Comparison of ENCODE assay signal across 1 cellular context in the genomic region with DNA sequence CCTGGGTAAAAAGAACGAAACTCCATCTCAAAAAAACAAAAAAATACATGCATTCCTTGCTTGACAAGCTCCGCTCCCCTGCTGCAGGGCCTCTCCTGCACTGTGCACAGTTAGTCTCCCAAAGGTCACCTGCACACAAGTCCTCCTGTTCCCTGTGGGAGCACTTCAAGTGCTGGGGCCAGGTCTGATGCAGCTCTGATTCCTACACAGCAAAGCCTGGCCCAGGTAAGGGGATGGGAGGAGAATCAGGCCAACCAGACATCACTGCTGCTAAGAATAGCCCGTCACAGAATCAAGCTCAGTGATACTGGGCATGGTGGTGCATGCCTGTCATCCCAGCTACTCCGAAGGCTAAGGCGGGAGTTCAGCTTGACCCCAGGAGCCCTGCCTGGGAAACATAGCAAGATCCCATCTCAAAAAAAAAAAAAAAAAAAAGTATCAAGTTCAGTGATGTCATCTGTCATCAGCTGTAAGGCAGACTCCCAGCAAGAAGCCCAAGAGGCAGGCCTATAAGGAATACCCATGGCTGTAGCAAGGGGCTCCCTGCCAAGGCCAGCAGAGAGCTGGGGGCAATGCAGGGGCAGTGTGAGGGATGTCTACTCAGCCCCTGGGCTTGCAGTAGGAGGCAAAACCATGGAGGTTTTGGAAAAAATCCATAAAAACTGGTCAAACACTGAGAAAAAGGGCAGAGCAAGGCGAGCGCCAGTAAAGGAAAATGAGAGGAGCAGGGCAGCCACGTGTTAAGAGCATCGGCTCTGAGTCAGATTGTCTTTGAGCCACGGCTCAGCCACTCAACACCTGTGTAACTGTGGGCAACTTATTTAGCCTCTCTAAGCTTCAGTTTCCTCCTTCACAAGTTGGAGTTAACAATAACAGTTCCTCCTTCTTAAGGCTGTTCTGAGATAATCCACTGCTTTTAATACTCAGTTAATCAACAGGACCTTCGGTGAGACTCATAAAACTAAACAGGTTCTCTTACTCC.
TF ChIP-seq lines count a peak whose summit lies in the region.

No MANE protein-coding gene starts in this region.

TF ChIP-seq in SK-N-SH treated with all-trans-retinoic acid at 6 μM for 48 hours, 23 proteins besides CTCF, POLR2A, EP300 and RAD21 (continued from another document):
- TF ChIP-seq, protein P1, sequence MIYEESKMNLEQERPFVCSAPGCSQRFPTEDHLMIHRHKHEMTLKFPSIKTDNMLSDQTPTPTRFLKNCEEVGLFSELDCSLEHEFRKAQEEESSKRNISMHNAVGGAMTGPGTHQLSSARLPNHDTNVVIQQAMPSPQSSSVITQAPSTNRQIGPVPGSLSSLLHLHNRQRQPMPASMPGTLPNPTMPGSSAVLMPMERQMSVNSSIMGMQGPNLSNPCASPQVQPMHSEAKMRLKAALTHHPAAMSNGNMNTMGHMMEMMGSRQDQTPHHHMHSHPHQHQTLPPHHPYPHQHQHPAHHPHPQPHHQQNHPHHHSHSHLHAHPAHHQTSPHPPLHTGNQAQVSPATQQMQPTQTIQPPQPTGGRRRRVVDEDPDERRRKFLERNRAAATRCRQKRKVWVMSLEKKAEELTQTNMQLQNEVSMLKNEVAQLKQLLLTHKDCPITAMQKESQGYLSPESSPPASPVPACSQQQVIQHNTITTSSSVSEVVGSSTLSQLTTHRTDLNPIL (CRISPR knock-in tag; IDR thresholded peaks at IDR 0.05; ENCODE audit: low read depth): no peak
- TF ChIP-seq ZNF70 (CRISPR knock-in tag; IDR thresholded peaks at IDR 0.05) (no peak), TCF4 (CRISPR knock-in tag; IDR thresholded peaks at IDR 0.05; ENCODE audit: borderline replicate concordance) (no peak), SNAI2 (CRISPR knock-in tag; IDR thresholded peaks at IDR 0.05) (no peak), ARNTL (CRISPR knock-in tag; IDR thresholded peaks at IDR 0.05; ENCODE audit: borderline replicate concordance, low read depth) (no peak), ZC3H10 (CRISPR knock-in tag; IDR thresholded peaks at IDR 0.05) (no peak), CSDC2 (CRISPR knock-in tag; IDR thresholded peaks at IDR 0.05) (no peak), TOX (CRISPR knock-in tag; IDR thresholded peaks at IDR 0.05; ENCODE audit: borderline replicate concordance) (no peak), OSR1 (CRISPR knock-in tag; IDR thresholded peaks at IDR 0.05) (no peak), PPARA (CRISPR knock-in tag; IDR thresholded peaks at IDR 0.05; ENCODE audit: borderline replicate concordance) (no peak)
- TF ChIP-seq, protein P2, sequence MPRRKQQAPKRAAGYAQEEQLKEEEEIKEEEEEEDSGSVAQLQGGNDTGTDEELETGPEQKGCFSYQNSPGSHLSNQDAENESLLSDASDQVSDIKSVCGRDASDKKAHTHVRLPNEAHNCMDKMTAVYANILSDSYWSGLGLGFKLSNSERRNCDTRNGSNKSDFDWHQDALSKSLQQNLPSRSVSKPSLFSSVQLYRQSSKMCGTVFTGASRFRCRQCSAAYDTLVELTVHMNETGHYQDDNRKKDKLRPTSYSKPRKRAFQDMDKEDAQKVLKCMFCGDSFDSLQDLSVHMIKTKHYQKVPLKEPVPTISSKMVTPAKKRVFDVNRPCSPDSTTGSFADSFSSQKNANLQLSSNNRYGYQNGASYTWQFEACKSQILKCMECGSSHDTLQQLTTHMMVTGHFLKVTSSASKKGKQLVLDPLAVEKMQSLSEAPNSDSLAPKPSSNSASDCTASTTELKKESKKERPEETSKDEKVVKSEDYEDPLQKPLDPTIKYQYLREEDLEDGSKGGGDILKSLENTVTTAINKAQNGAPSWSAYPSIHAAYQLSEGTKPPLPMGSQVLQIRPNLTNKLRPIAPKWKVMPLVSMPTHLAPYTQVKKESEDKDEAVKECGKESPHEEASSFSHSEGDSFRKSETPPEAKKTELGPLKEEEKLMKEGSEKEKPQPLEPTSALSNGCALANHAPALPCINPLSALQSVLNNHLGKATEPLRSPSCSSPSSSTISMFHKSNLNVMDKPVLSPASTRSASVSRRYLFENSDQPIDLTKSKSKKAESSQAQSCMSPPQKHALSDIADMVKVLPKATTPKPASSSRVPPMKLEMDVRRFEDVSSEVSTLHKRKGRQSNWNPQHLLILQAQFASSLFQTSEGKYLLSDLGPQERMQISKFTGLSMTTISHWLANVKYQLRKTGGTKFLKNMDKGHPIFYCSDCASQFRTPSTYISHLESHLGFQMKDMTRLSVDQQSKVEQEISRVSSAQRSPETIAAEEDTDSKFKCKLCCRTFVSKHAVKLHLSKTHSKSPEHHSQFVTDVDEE (CRISPR knock-in tag; IDR thresholded peaks at IDR 0.05): no peak
- TF ChIP-seq, protein P3, sequence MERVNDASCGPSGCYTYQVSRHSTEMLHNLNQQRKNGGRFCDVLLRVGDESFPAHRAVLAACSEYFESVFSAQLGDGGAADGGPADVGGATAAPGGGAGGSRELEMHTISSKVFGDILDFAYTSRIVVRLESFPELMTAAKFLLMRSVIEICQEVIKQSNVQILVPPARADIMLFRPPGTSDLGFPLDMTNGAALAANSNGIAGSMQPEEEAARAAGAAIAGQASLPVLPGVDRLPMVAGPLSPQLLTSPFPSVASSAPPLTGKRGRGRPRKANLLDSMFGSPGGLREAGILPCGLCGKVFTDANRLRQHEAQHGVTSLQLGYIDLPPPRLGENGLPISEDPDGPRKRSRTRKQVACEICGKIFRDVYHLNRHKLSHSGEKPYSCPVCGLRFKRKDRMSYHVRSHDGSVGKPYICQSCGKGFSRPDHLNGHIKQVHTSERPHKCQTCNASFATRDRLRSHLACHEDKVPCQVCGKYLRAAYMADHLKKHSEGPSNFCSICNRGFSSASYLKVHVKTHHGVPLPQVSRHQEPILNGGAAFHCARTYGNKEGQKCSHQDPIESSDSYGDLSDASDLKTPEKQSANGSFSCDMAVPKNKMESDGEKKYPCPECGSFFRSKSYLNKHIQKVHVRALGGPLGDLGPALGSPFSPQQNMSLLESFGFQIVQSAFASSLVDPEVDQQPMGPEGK (CRISPR knock-in tag; IDR thresholded peaks at IDR 0.05; ENCODE audit: borderline replicate concordance): no peak
